ENCODE assay signal across 3 cellular contexts in genomic region chr18:32157580-32157979, GRCh38.
TF ChIP-seq lines count a peak whose summit lies in the region.

No MANE protein-coding gene starts in this region.

TF ChIP-seq in HepG2, 621 proteins besides CTCF, POLR2A, EP300 and RAD21:
- TF ChIP-seq PAXIP1 (CRISPR knock-in tag; conservative IDR thresholded peaks at IDR 0.05) (no peak), RBAK (CRISPR knock-in tag; IDR thresholded peaks at IDR 0.05) (no peak), ZBTB26 (CRISPR knock-in tag; IDR thresholded peaks at IDR 0.05; ENCODE audit: borderline replicate concordance) (no peak), ZNF605 (CRISPR knock-in tag; IDR thresholded peaks at IDR 0.05) (no peak), NR2C2 (CRISPR knock-in tag; IDR thresholded peaks at IDR 0.05; ENCODE audit: borderline replicate concordance) (no peak), SOX5 (CRISPR knock-in tag; IDR thresholded peaks at IDR 0.05; ENCODE audit: borderline replicate concordance) (no peak), ZNF772 (CRISPR knock-in tag; IDR thresholded peaks at IDR 0.05) (no peak)
TF ChIP-seq in HepG2: peak in this region for 0.

TF ChIP-seq in SK-N-SH, 30 proteins besides CTCF, POLR2A, EP300 and RAD21:
- no peak for TF ChIP-seq SMC3 (IDR thresholded peaks at IDR 0.05; ENCODE audit: low read depth, low read length)
- TF ChIP-seq MAX (IDR thresholded peaks at IDR 0.05; ENCODE audit: low read depth), result no peak
- no peak for TF ChIP-seq TEAD4 (IDR thresholded peaks at IDR 0.05; ENCODE audit: borderline replicate concordance, insufficient read depth)
- no peak for TF ChIP-seq RCOR1 (IDR thresholded peaks at IDR 0.05; ENCODE audit: low read length)
TF ChIP-seq in SK-N-SH: peak in this region for 0.

TF ChIP-seq in endothelial cell of umbilical vein, 7 proteins besides CTCF, POLR2A, EP300 and RAD21:
- TF ChIP-seq MYC (IDR thresholded peaks at IDR 0.05; ENCODE audit: low read depth, low read length), result no peak
